ENCODE assay signal across 8 cellular contexts in the genomic region with DNA sequence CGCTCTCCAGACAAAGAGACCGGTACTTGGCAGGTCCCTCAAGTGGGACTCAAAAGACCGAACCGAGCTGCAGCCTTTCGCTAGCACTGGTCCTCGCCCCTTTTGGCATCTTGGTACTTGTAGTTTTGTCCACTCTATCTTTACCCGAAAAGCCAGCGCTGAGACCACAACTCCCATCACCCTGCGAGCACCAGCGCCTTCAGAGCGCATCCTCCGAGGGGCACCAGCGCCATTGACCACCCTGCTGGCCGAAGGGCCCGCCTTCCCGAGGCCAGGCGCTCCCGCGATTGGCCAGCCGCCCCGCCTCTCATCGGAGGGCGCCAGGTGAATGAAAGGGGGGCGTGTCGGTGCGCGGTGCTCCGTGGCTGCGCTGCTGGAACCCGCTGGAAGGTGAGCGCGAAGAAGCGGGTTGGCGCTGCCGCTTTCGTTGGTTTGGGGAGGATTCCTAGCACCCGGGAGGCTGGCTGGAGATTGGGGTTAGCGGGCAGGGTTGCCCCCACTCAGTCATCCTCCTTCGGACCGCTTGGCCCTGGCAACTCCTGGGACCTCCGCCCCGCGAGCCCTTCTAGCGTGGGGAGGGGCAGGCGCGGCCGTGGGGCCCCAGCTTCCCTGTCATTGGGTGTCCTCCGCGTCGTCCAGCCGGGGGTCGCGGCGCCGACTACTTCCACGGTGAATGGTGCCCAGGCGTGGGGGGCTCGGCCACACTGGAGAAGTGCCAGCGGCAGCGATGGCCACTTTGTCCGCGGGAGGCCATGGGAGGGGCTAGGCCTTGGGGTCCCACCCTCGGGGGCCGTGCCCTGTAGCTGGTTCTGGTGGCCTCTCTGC. TPM values are rescaled to one million over a fixed set of nuclear protein-coding genes. Genes with fewer than 3 reads are reported as not detected.
A peak's percentile ranks its signal among the peaks of the same experiment; 100 is the strongest.
DNase-seq lines count a peak whose midpoint lies in the region; ATAC-seq and TF ChIP-seq lines count a peak whose summit lies in the region.

Gene ZBTB8B (plus strand): TSS at position 357 of the 825 bp plus-strand sequence. CDS start 5,553 bp downstream, outside the sequence.

- peak within 1 kb of the TSS; percentile 55 for H3K4me3 ChIP-seq in fibroblast of pulmonary artery (replicated peaks; ENCODE audit: low read depth, low read length)
- peak within 1 kb of the TSS; percentile 43 to 54 for H3K4me3 ChIP-seq in muscle layer of colon (ENCODE audit: low read depth in 1 of 2, low read length in 2 of 2)
- peak within 1 kb of the TSS; percentile 38 to 53 (median 49) for H3K4me3 ChIP-seq in stomach

- H3K9me3 ChIP-seq in muscle layer of colon (ENCODE audit: low read length) (no peaks in the 10 kb centered on the region), stomach (peaks cover 0 to 2% (median under 1%) of the 10 kb centered on the region in 4 donors)

- H3K9me3 Mint-ChIP-seq in activated T-helper 1 cell treated with anti-CD3 and anti-CD28 coated beads, Interleukin-12 subunit alpha, Interleukin-12 subunit beta, Interleukin-2, Interleukin-4 antibody, amounts not matched to agents 30 ng/mL and 10 ng/mL and 1 ng/mL, durations not matched to agents 14 hours and 24 hours and 36 hours = no peaks in the 10 kb centered on the region

- 0 to 3% (median 1%) methylated on average over 27 to 64 of the region's 64 CpGs for WGBS in stomach, 5 donors

- POLR2A ChIA-PET in GM10248 (lab: Yijun Ruan, JAX) = no interaction called here

- peak within 1 kb of the TSS; percentile 57 for H3K4me3 Mint-ChIP-seq in activated T-helper 1 cell treated with anti-CD3 and anti-CD28 coated beads, Interleukin-12 subunit alpha, Interleukin-12 subunit beta, Interleukin-2, Interleukin-4 antibody, amounts not matched to agents 30 ng/mL and 10 ng/mL and 1 ng/mL, durations not matched to agents 14 hours and 24 hours and 36 hours

- no peak for ATAC-seq in GM19397 (IDR thresholded peaks at IDR 0.05; ENCODE audit: unreplicated experiment)

- no peak for TF ChIP-seq EP300 in stomach (IDR thresholded peaks at IDR 0.05)

- peak; percentile 56 for DNase-seq in GM10248 (ENCODE audit: extremely low spot score)
- peak; percentile 95 for DNase-seq in NCI-H345 treated with DMSO at 0.1 percent for 48 hours (lab: John Stamatoyannopoulos, UW; ENCODE audit: unreplicated experiment)
- DNase-seq in activated T-helper 1 cell treated with anti-CD3 and anti-CD28 coated beads, Interleukin-12 subunit alpha, Interleukin-12 subunit beta, Interleukin-2, Interleukin-4 antibody, amounts not matched to agents 30 ng/mL and 10 ng/mL and 1 ng/mL, durations not matched to agents 14 hours and 24 hours and 36 hours (ENCODE audit: low spot score) = no peak
- DNase-seq in fibroblast of pulmonary artery (ENCODE audit: low read depth) = peak; percentile 84
- DNase-seq in stomach = peak; percentile 71
- no peak for DNase-seq in NCI-H146 (lab: John Stamatoyannopoulos, UW)

- intact Hi-C loops in activated T-helper 1 cell treated with anti-CD3 and anti-CD28 coated beads, Interleukin-12 subunit alpha, Interleukin-12 subunit beta, Interleukin-2, Interleukin-4 antibody, amounts not matched to agents 30 ng/mL and 10 ng/mL and 1 ng/mL, durations not matched to agents 14 hours and 24 hours and 36 hours (cut with micrococcal nuclease) = no loop called here
- intact Hi-C loops in stomach (cut with DNase I; ENCODE audit: low total_unique reads) = no loop called here

- H3K27ac ChIP-seq in muscle layer of colon (ENCODE audit: low read depth, low read length) (no peak within 1 kb of the TSS), stomach (no peak within 1 kb of the TSS)

- no peak for TF ChIP-seq POLR2A in stomach (IDR thresholded peaks at IDR 0.05)

- H3K27me3 ChIP-seq in muscle layer of colon (ENCODE audit: control insufficient read depth in 1 of 2, insufficient read depth in 2 of 2, low read length in 2 of 2) (peaks cover 26 to 31% of the 10 kb centered on the region in 2 donors), stomach (peaks cover 0 to 69% (median 40%) of the 10 kb centered on the region in 3 donors)

- TF ChIP-seq CTCF in GM10248 (IDR thresholded peaks at IDR 0.05; ENCODE audit: control extremely low read depth, extremely low read depth, low read depth, missing control alignments) = no peak
- TF ChIP-seq CTCF in fibroblast of pulmonary artery (IDR thresholded peaks at IDR 0.05; ENCODE audit: low read length, missing control alignments) = no peak
- no peak for TF ChIP-seq CTCF in stomach (IDR thresholded peaks at IDR 0.05)

- H3K4me1 Mint-ChIP-seq in activated T-helper 1 cell treated with anti-CD3 and anti-CD28 coated beads, Interleukin-12 subunit alpha, Interleukin-12 subunit beta, Interleukin-2, Interleukin-4 antibody, amounts not matched to agents 30 ng/mL and 10 ng/mL and 1 ng/mL, durations not matched to agents 14 hours and 24 hours and 36 hours (ENCODE audit: low read depth) = peaks cover 14% of the 10 kb centered on the region

- peaks cover 5% of the 10 kb centered on the region for H3K36me3 Mint-ChIP-seq in activated T-helper 1 cell treated with anti-CD3 and anti-CD28 coated beads, Interleukin-12 subunit alpha, Interleukin-12 subunit beta, Interleukin-2, Interleukin-4 antibody, amounts not matched to agents 30 ng/mL and 10 ng/mL and 1 ng/mL, durations not matched to agents 14 hours and 24 hours and 36 hours (ENCODE audit: low read depth)

- H3K4me1 ChIP-seq in muscle layer of colon (ENCODE audit: insufficient read depth, low read length) (peaks cover 16% of the 10 kb centered on the region), stomach (peaks cover 15 to 19% (median 17%) of the 10 kb centered on the region in 4 donors)

- no peak within 1 kb of the TSS for H3K27ac Mint-ChIP-seq in activated T-helper 1 cell treated with anti-CD3 and anti-CD28 coated beads, Interleukin-12 subunit alpha, Interleukin-12 subunit beta, Interleukin-2, Interleukin-4 antibody, amounts not matched to agents 30 ng/mL and 10 ng/mL and 1 ng/mL, durations not matched to agents 14 hours and 24 hours and 36 hours

- no peak within 1 kb of the TSS for H3K9ac ChIP-seq in muscle layer of colon (ENCODE audit: low read length)

- CTCF ChIA-PET in GM10248 (lab: Yijun Ruan, JAX) = interaction anchor here (0.8 to 0.9 kb wide), 2 partner anchors 13 to 17 kb away, joined by 3 read pairs; no protein-coding TSS in a partner anchor

- H3K36me3 ChIP-seq in muscle layer of colon (ENCODE audit: insufficient read depth, low read length) (no peaks in the 10 kb centered on the region), stomach (no peaks in the 10 kb centered on the region)

- H3K27me3 Mint-ChIP-seq in activated T-helper 1 cell treated with anti-CD3 and anti-CD28 coated beads, Interleukin-12 subunit alpha, Interleukin-12 subunit beta, Interleukin-2, Interleukin-4 antibody, amounts not matched to agents 30 ng/mL and 10 ng/mL and 1 ng/mL, durations not matched to agents 14 hours and 24 hours and 36 hours (ENCODE audit: insufficient read depth) = peaks cover 57% of the 10 kb centered on the region

RNA-seq across cellular contexts. Expression of gene ZBTB8B, which starts in this region (rescaled TPM):
- not detected in 2 replicates for total RNA-seq in activated T-helper 1 cell treated with anti-CD3 and anti-CD28 coated beads, Interleukin-12 subunit alpha, Interleukin-12 subunit beta, Interleukin-2, Interleukin-4 antibody, amounts not matched to agents 30 ng/mL and 10 ng/mL and 1 ng/mL, durations not matched to agents 14 hours and 24 hours and 36 hours
- total RNA-seq in stomach = under 1 TPM in 2 of 5 donors, not detected in 3; under 0.01 to 0.37 TPM
- under 1 TPM in 1 of 3 donors, not detected in 2; 0.15 TPM for polyA plus RNA-seq in stomach

Comparison
In these comparisons a context has a peak if more than half of its experiments do, and no peak if none do; other contexts are left out.
1. Peak in DNase-seq and H3K4me3 ChIP-seq in stomach; RNA of the gene not detected or under 1 TPM.
2. DNase-seq: peak in GM10248 (single experiment), NCI-H345 treated with DMSO at 0.1 percent for 48 hours (single experiment) and fibroblast of pulmonary artery (single experiment); none in activated T-helper 1 cell treated with anti-CD3 and anti-CD28 coated beads, Interleukin-12 subunit alpha, Interleukin-12 subunit beta, Interleukin-2, Interleukin-4 antibody, amounts not matched to agents 30 ng/mL and 10 ng/mL and 1 ng/mL, durations not matched to agents 14 hours and 24 hours and 36 hours (single experiment) and NCI-H146 (single experiment).
3. Peak in every context shown above with its lines, with median percentiles within 50 percentile points of each other: H3K4me3 ChIP-seq.